Comparison of ENCODE assay signal across 9 cellular contexts in the genomic region with DNA sequence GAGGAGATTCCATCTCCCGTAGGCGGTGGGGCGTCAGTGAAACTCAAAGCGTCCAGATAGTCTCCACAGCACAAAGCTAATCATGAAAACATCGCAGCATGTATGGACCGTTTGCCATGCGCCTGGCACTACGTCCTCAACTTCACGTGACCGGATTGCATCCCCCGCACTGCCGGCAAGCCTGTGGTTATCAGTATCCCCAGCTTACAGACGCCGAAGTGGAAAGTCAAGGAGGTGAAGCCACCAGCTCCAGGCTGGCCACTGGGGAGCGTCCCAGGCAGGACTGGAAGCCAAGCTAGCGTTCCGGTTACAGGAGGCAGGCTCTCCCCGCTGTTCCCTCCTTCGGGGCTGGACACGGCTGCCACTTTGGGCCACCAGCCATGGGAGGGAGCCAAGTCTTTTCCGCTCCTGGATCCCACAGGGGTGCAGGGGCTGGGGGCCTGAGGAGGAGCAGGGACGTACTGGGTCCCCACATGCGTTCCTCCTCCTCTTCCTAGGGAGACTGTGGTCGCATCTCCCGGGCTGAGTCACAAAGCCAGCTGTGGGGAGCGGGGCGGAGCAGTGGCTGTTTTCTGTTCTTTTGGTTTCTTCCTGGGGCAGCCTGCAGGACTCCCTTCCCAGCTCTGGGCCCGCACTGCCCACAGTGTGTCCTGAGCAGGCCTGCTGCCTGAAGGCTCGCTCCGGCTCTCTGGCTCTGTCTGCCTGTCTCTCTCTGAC. TPM values are rescaled to one million over a fixed set of nuclear protein-coding genes. Genes with fewer than 3 reads are reported as not detected.
A peak's percentile ranks its signal among the peaks of the same experiment; 100 is the strongest.
DNase-seq lines count a peak whose midpoint lies in the region; ATAC-seq, FAIRE-seq and TF ChIP-seq lines count a peak whose summit lies in the region.
"Had no signal": no experiment of that assay in that cellular context is flagged by ENCODE, and none has a peak within 500 bp of the region (broad histone marks: within the 10 kb centered on the region; RNA-seq: fewer than 3 reads in every experiment).

No MANE protein-coding gene starts in this region.

- peak overlapping the region; percentile 27 to 65 (median 44) for H3K4me3 ChIP-seq in breast epithelium
- peak overlapping the region; percentile 5 to 50 (median 33) for H3K4me3 ChIP-seq in keratinocyte (ENCODE audit: control insufficient read depth in 2 of 3, extremely low read depth in 1 of 3, insufficient read depth in 2 of 3, low read depth in 1 of 3, low read length in 3 of 3)

- H3K27me3 Mint-ChIP-seq in stimulated activated naive B cell treated with anti-CD40 and anti-IgM and Interleukin-4, amounts not matched to agents 10 μg/mL and 1 μg/mL and 100 μg/mL, for 72 hours: peaks cover 32 to 50% of the 10 kb centered on the region in 2 donors

- H3K9me3 ChIP-seq in breast epithelium (no peaks in the 10 kb centered on the region), keratinocyte (ENCODE audit: control insufficient read depth, low read depth, low read length) (no peaks in the 10 kb centered on the region)

- peak overlapping the region; percentile 14 for H2AFZ ChIP-seq in keratinocyte (ENCODE audit: control insufficient read depth, low read length)

- H3K27me3 ChIP-seq in breast epithelium (no peaks in the 10 kb centered on the region), keratinocyte (ENCODE audit: control insufficient read depth, extremely low read depth, insufficient read depth, low read length) (peaks cover 58% of the 10 kb centered on the region)

- H3K79me2 ChIP-seq in keratinocyte (ENCODE audit: control insufficient read depth, insufficient read depth, low read length): peaks cover 3% of the 10 kb centered on the region

- no peaks in the 10 kb centered on the region for H4K20me1 ChIP-seq in keratinocyte (ENCODE audit: control insufficient read depth, extremely low read depth, insufficient read depth, low read length)

- no peak for TF ChIP-seq POLR2A in breast epithelium (IDR thresholded peaks at IDR 0.05)

- H3K27ac ChIP-seq in breast epithelium: peak overlapping the region; percentile 29 to 75
- no peak overlapping the region for H3K27ac ChIP-seq in keratinocyte (ENCODE audit: control insufficient read depth, insufficient read depth, low read length)

- H3K36me3 ChIP-seq in breast epithelium: no peaks in the 10 kb centered on the region
- H3K36me3 ChIP-seq in keratinocyte (ENCODE audit: control insufficient read depth in 2 of 2, extremely low read depth in 1 of 2, insufficient read depth in 2 of 2, low read length in 2 of 2): no peaks in the 10 kb centered on the region

- no peaks in the 10 kb centered on the region for H3K36me3 Mint-ChIP-seq in stimulated activated naive B cell treated with anti-CD40 and anti-IgM and Interleukin-4, amounts not matched to agents 10 μg/mL and 1 μg/mL and 100 μg/mL, for 72 hours
- H3K36me3 Mint-ChIP-seq: naive B cell had no signal

- ATAC-seq in stimulated activated naive B cell treated with anti-CD40 and anti-IgM and Interleukin-4, amounts not matched to agents 10 μg/mL and 1 μg/mL and 100 μg/mL, for 72 hours (replicated peaks): peak; percentile 35 to 52
- no peak for ATAC-seq in GM18873 (IDR thresholded peaks at IDR 0.05; ENCODE audit: low FRiP score, unreplicated experiment)
- ATAC-seq in HG02840 (IDR thresholded peaks at IDR 0.05; ENCODE audit: low FRiP score, unreplicated experiment): no peak

- TF ChIP-seq CTCF in breast epithelium (IDR thresholded peaks at IDR 0.05): no peak
- TF ChIP-seq CTCF in keratinocyte (optimal IDR thresholded peaks at IDR 0.05 in 1 of 3, IDR thresholded peaks at IDR 0.05 in 1 of 3, conservative IDR thresholded peaks at IDR 0.05 in 1 of 3; ENCODE audit: extremely low read depth in 1 of 3, insufficient read depth in 2 of 3, low read length in 3 of 3): peak in 2 of 3 experiments; percentile 15 to 40

- FAIRE-seq in keratinocyte (lab: Jason Lieb, UNC): no peak

- no peaks in the 10 kb centered on the region for H3K9me1 ChIP-seq in keratinocyte (ENCODE audit: control insufficient read depth, extremely low read depth, insufficient read depth, low read length)

- no peak overlapping the region for H3K4me3 Mint-ChIP-seq in stimulated activated naive B cell treated with anti-CD40 and anti-IgM and Interleukin-4, amounts not matched to agents 10 μg/mL and 1 μg/mL and 100 μg/mL, for 72 hours

- peak overlapping the region; percentile 30 for H3K9ac ChIP-seq in keratinocyte (ENCODE audit: control insufficient read depth, extremely low read depth, insufficient read depth, low read length)

- no peaks in the 10 kb centered on the region for H3K9me3 Mint-ChIP-seq in stimulated activated naive B cell treated with anti-CD40 and anti-IgM and Interleukin-4, amounts not matched to agents 10 μg/mL and 1 μg/mL and 100 μg/mL, for 72 hours

- intact Hi-C loops in breast epithelium (cut with DNase I; ENCODE audit: low total_unique reads): no loop called here

- dilution Hi-C loops in keratinocyte (cut with MboI; ENCODE audit: extremely low pct_ligation_motif_present, low sequenced_read_pairs): no loop called here

- DNase-seq in Daoy (ENCODE audit: low read depth) (peak; percentile 77), NCI-H69 (lab: John Stamatoyannopoulos, UW) (peak; percentile 45), breast epithelium (ENCODE audit: low spot score in 2 of 2) (peak in 1 of 2 donors; percentile 41), keratinocyte (ENCODE audit: low read depth, low spot score) (no peak), kidney glomerular epithelial cell (lab: John Stamatoyannopoulos, UW) (no peak)
- DNase-seq in stimulated activated naive B cell treated with anti-CD40 and anti-IgM and Interleukin-4, amounts not matched to agents 10 μg/mL and 1 μg/mL and 100 μg/mL, for 72 hours: no peak
- DNase-seq: naive B cell had no signal

- peaks cover 12 to 19% of the 10 kb centered on the region in 2 donors for H3K4me1 Mint-ChIP-seq in stimulated activated naive B cell treated with anti-CD40 and anti-IgM and Interleukin-4, amounts not matched to agents 10 μg/mL and 1 μg/mL and 100 μg/mL, for 72 hours

- H3K4me2 ChIP-seq in keratinocyte (ENCODE audit: control insufficient read depth, extremely low read depth, insufficient read depth, low read depth, low read length): peak overlapping the region; percentile 77

- H3K4me1 ChIP-seq in breast epithelium (peaks cover 8% of the 10 kb centered on the region in 2 donors), keratinocyte (ENCODE audit: control insufficient read depth, extremely low read depth, insufficient read depth, low read length) (peaks cover 15% of the 10 kb centered on the region)

- no peak overlapping the region for H3K27ac Mint-ChIP-seq in stimulated activated naive B cell treated with anti-CD40 and anti-IgM and Interleukin-4, amounts not matched to agents 10 μg/mL and 1 μg/mL and 100 μg/mL, for 72 hours

RNA-seq across cellular contexts. Expression of gene OSBPL5, which starts 4.3 kb away (rescaled TPM):
- total RNA-seq in Daoy (2014; rRNA removed; shearing (Covaris generic)): 4.1 and 6.5 TPM in 2 replicates
- total RNA-seq in breast epithelium: 10 to 100 TPM; 25.3 to 64.2 (median 27.8) TPM
- 3.0 to 4.7 TPM (median 4.4 TPM) in 3 replicates for polyA plus RNA-seq in keratinocyte
- polyA plus RNA-seq in keratinocyte (2011; ENCODE audit: low read depth): 4.9 TPM
- polyA plus RNA-seq in keratinocyte (2011; cell fraction: cytosol; rRNA removed): 1.6 and 3.6 TPM in 2 replicates
- polyA plus RNA-seq in keratinocyte (2011; cell fraction: nucleus; rRNA removed): 10.1 and 15.1 TPM in 2 replicates
- 2.5 and 8.5 TPM in 2 replicates for polyA plus RNA-seq in keratinocyte (2012; ENCODE audit: low replicate concordance)
- polyA minus RNA-seq in keratinocyte: 7.4 to 11.6 TPM (median 8.4 TPM) in 3 replicates
- 8.8 TPM for polyA minus RNA-seq in keratinocyte (2011; cell fraction: cytosol; rRNA and poly(A)+ RNA removed)
- polyA minus RNA-seq in keratinocyte (2011; cell fraction: nucleus; rRNA and poly(A)+ RNA removed): 9.3 and 12.6 TPM in 2 replicates

RNA-seq across cellular contexts. Expression of gene MRGPRG, which starts 49.2 kb away (rescaled TPM):
- total RNA-seq in Daoy (2014; rRNA removed; shearing (Covaris generic)): not detected in 2 replicates
- total RNA-seq in breast epithelium: not detected
- not detected in 3 replicates for polyA plus RNA-seq in keratinocyte
- not detected for polyA plus RNA-seq in keratinocyte (2011; ENCODE audit: low read depth)
- polyA plus RNA-seq in keratinocyte (2011; cell fraction: cytosol; rRNA removed): not detected in 2 replicates
- polyA plus RNA-seq in keratinocyte (2011; cell fraction: nucleus; rRNA removed): not detected in 2 replicates
- not detected in 2 replicates for polyA plus RNA-seq in keratinocyte (2012; ENCODE audit: low replicate concordance)
- polyA minus RNA-seq in keratinocyte: not detected in 3 replicates
- not detected for polyA minus RNA-seq in keratinocyte (2011; cell fraction: cytosol; rRNA and poly(A)+ RNA removed)
- polyA minus RNA-seq in keratinocyte (2011; cell fraction: nucleus; rRNA and poly(A)+ RNA removed): not detected in 2 replicates

Comparison
In these comparisons a context has a peak if more than half of its experiments do, and no peak if none do; other contexts are left out.
1. DNase-seq: peak in Daoy (single experiment) and NCI-H69 (single experiment); none in keratinocyte (single experiment), stimulated activated naive B cell treated with anti-CD40 and anti-IgM and Interleukin-4, amounts not matched to agents 10 μg/mL and 1 μg/mL and 100 μg/mL, for 72 hours (single experiment) and kidney glomerular epithelial cell (single experiment).
2. CTCF ChIP-seq: peak in keratinocyte (2 of 3); none in breast epithelium (0 of 3).
3. ATAC-seq: peak in stimulated activated naive B cell treated with anti-CD40 and anti-IgM and Interleukin-4, amounts not matched to agents 10 μg/mL and 1 μg/mL and 100 μg/mL, for 72 hours (2 of 2); none in GM18873 (single experiment) and HG02840 (single experiment).